In genomic region chr17:50534222-50534978, GRCh38 we compare ENCODE assay signal across 8 cellular contexts. TPM values are rescaled to one million over a fixed set of nuclear protein-coding genes. Genes with fewer than 3 reads are reported as not detected.
A peak's percentile ranks its signal among the peaks of the same experiment; 100 is the strongest.
DNase-seq lines count a peak whose midpoint lies in the region; ATAC-seq, FAIRE-seq and TF ChIP-seq lines count a peak whose summit lies in the region.
"Had no signal": no experiment of that assay in that cellular context is flagged by ENCODE, and none has a peak within 500 bp of the region (broad histone marks: within the 10 kb centered on the region; RNA-seq: fewer than 3 reads in every experiment).

No MANE protein-coding gene starts in this region.

- H3K4me1 ChIP-seq in right atrium auricular region = peaks cover 0 to 32% of the 10 kb centered on the region in 2 donors

- no peaks in the 10 kb centered on the region for H3K9me3 ChIP-seq in right atrium auricular region

- no peak for ATAC-seq in GM18505 (IDR thresholded peaks at IDR 0.05; ENCODE audit: unreplicated experiment)
- ATAC-seq in HG03108 (IDR thresholded peaks at IDR 0.05; ENCODE audit: unreplicated experiment) = no peak

- TF ChIP-seq CTCF in right atrium auricular region (IDR thresholded peaks at IDR 0.05) = peak in 1 of 2 donors; percentile 45

- peak; percentile 86 for FAIRE-seq in urothelium cell line (lab: Jason Lieb, UNC)
- FAIRE-seq: GM18507 had no signal

- peak overlapping the region; percentile 61 to 85 for H3K27ac ChIP-seq in right atrium auricular region

- H3K27me3 ChIP-seq in right atrium auricular region = no peaks in the 10 kb centered on the region

- DNase-seq in stimulated activated CD4-positive, alpha-beta T cell treated with anti-CD3 and anti-CD28 coated beads, Interleukin-1b, Interleukin-23, amount 100 ng/mL, for 48 hours = peak; percentile 40
- no peak for DNase-seq in stimulated activated CD4-positive, alpha-beta T cell treated with anti-CD3 and anti-CD28 coated beads, Interleukin-2, amount 100 ng/mL, for 48 hours
- DNase-seq in right atrium auricular region (ENCODE audit: low spot score) (no peak), urothelium cell line (ENCODE audit: low spot score) (peak; percentile 86)

- TF ChIP-seq POLR2A in GM18505 (IDR thresholded peaks at IDR 0.05; ENCODE audit: borderline replicate concordance, extremely low read depth, insufficient read depth, insufficient read length) = no peak

- H3K4me3 ChIP-seq in right atrium auricular region = peak overlapping the region; percentile 39 to 47

- no peaks in the 10 kb centered on the region for H3K36me3 ChIP-seq in right atrium auricular region

RNA-seq across cellular contexts. Expression of gene EPN3, which starts 1.9 kb away (rescaled TPM):
- 10 to 100 TPM in 1 of 2 donors, 1 to 10 TPM in 1; 4.5 to 13.3 TPM for total RNA-seq in right atrium auricular region
- total RNA-seq: subcutaneous adipose tissue had no signal

RNA-seq across cellular contexts. Expression of gene SPATA20, which starts 12.6 kb away (rescaled TPM):
- total RNA-seq in right atrium auricular region = 10 to 100 TPM; 42.8 to 59.3 TPM

RNA-seq across cellular contexts. Expression of gene CACNA1G, which starts 26.1 kb away (rescaled TPM):
- total RNA-seq in right atrium auricular region = 1 to 10 TPM; 4.3 to 6.2 TPM

RNA-seq across cellular contexts. Expression of gene MYCBPAP, which starts 26.2 kb away (rescaled TPM):
- under 1 TPM; 0.16 to 0.19 TPM for total RNA-seq in right atrium auricular region

RNA-seq across cellular contexts. Expression of gene RSAD1, which starts 55.7 kb away (rescaled TPM):
- total RNA-seq in right atrium auricular region = 10 to 100 TPM; 19.1 to 19.3 TPM

Comparison
In these comparisons a context has a peak if more than half of its experiments do, and no peak if none do; other contexts are left out.
1. DNase-seq: peak in stimulated activated CD4-positive, alpha-beta T cell treated with anti-CD3 and anti-CD28 coated beads, Interleukin-1b, Interleukin-23, amount 100 ng/mL, for 48 hours (single experiment) and urothelium cell line (single experiment); none in stimulated activated CD4-positive, alpha-beta T cell treated with anti-CD3 and anti-CD28 coated beads, Interleukin-2, amount 100 ng/mL, for 48 hours (0 of 2) and right atrium auricular region (single experiment).